ENCODE assay signal across 19 cellular contexts in genomic region chr12:96448287-96448686, GRCh38. TPM values are rescaled to one million over a fixed set of nuclear protein-coding genes. Genes with fewer than 3 reads are reported as not detected.
DNase-seq lines count a peak whose midpoint lies in the region; ATAC-seq, FAIRE-seq and TF ChIP-seq lines count a peak whose summit lies in the region.
"Had no signal": no experiment of that assay in that cellular context is flagged by ENCODE, and none has a peak within 500 bp of the region (broad histone marks: within the 10 kb centered on the region; RNA-seq: fewer than 3 reads in every experiment).

No MANE protein-coding gene starts in this region.

- no peak overlapping the region for H3K27ac ChIP-seq in stomach
- H3K27ac ChIP-seq: colonic mucosa had no signal

- H3K36me3 ChIP-seq in bronchial epithelial cell (ENCODE audit: control insufficient read depth, insufficient read depth, low read length) (no peaks in the 10 kb centered on the region), stomach (no peaks in the 10 kb centered on the region)
- H3K36me3 ChIP-seq: colonic mucosa had no signal

- H3K27me3 ChIP-seq in bronchial epithelial cell (ENCODE audit: control insufficient read depth, insufficient read depth, low read length) = no peaks in the 10 kb centered on the region
- no peaks in the 10 kb centered on the region for H3K27me3 ChIP-seq in stomach
- H3K27me3 ChIP-seq: colonic mucosa had no signal

- TF ChIP-seq EP300 in stomach (IDR thresholded peaks at IDR 0.05) = no peak

- no peak for FAIRE-seq in bronchial epithelial cell (lab: Jason Lieb, UNC)
- FAIRE-seq: GM19239, small intestine had no signal

- peak; percentile 20 for DNase-seq in DMS53 treated with DMSO at 0.1 percent for 48 hours (lab: John Stamatoyannopoulos, UW; ENCODE audit: unreplicated experiment)
- DNase-seq in LNCaP clone FGC (ENCODE audit: low read depth) = peak; percentile 94
- peak; percentile 89 for DNase-seq in bronchial epithelial cell (ENCODE audit: low read depth)
- DNase-seq in myocyte (ENCODE audit: low read depth) = peak; percentile 34
- DNase-seq in NCI-H1417 (lab: John Stamatoyannopoulos, UW) = no peak
- no peak for DNase-seq in stomach
- no peak for DNase-seq in stimulated activated CD4-positive, alpha-beta T cell treated with anti-CD3 and anti-CD28 coated beads, Interleukin-1b, Interleukin-23, amount 100 ng/mL, for 48 hours
- DNase-seq: activated CD8-positive, alpha-beta T cell treated with anti-CD3 and anti-CD28 coated beads, Interleukin-2, amount 10 ng/mL, durations not matched to agents 7 days and 5 days; activated naive CD4-positive, alpha-beta T cell treated with anti-CD3 and anti-CD28 coated beads for 36 hours; colonic mucosa; foreskin melanocyte; GOT3; NCI-H1048; NCI-H510A treated with DMSO at 0.1 percent for 48 hours; RPMI8226; small intestine had no signal

- TF ChIP-seq CTCF in LNCaP clone FGC (IDR thresholded peaks at IDR 0.05; ENCODE audit: control insufficient read depth, extremely low read depth, insufficient read depth) (no peak), bronchial epithelial cell (IDR thresholded peaks at IDR 0.05; ENCODE audit: insufficient read depth, low read length, severe bottlenecking) (no peak), stomach (IDR thresholded peaks at IDR 0.05) (no peak)

- H3K9me3 ChIP-seq in stomach = no peaks in the 10 kb centered on the region
- H3K9me3 ChIP-seq: colonic mucosa had no signal

- WGBS in stomach, 5 donors = 74 to 84% (median 76%) methylated on average over 3 of the region's 3 CpGs

- H3K4me3 ChIP-seq in LNCaP clone FGC (ENCODE audit: low read depth, low read length) (no peak overlapping the region), bronchial epithelial cell (ENCODE audit: low read depth, low read length) (no peak overlapping the region), stomach (no peak overlapping the region)
- H3K4me3 ChIP-seq: colonic mucosa had no signal

- ATAC-seq in HG03460 (IDR thresholded peaks at IDR 0.05; ENCODE audit: unreplicated experiment) = no peak
- ATAC-seq: activated CD8-positive, alpha-beta T cell treated with anti-CD3 and anti-CD28 coated beads, Interleukin-2, amount 10 ng/mL, durations not matched to agents 7 days and 5 days had no signal

- no peak for TF ChIP-seq POLR2A in stomach (IDR thresholded peaks at IDR 0.05)

- H3K4me1 ChIP-seq in stomach = peaks cover 0 to 12% (median 0%) of the 10 kb centered on the region in 4 donors
- H3K4me1 ChIP-seq: colonic mucosa had no signal

- intact Hi-C loops in stomach (cut with DNase I; ENCODE audit: low total_unique reads) = no loop called here

RNA-seq across cellular contexts. Expression of gene CFAP54, which starts 41.1 kb away (rescaled TPM):
- total RNA-seq in bronchial epithelial cell (0.26 TPM in 2 replicates), myocyte (0.67 and 0.99 TPM in 2 replicates), stomach (10 to 100 TPM in 1 of 5 donors, 1 to 10 TPM in 3, not detected in 1; 2.6 to 36.6 (median 3.8) TPM)
- polyA plus RNA-seq in myocyte (2012) = 0.42 TPM
- under 1 TPM in 2 of 3 donors, not detected in 1; 0.08 to 0.25 TPM for polyA plus RNA-seq in stomach
- total RNA-seq: HT-29 had no signal

RNA-seq across cellular contexts. Expression of gene CDK17, which starts 48.0 kb away (rescaled TPM):
- 28.3 and 34.5 TPM in 2 replicates for total RNA-seq in bronchial epithelial cell
- 69.0 and 73.5 TPM in 2 replicates for total RNA-seq in myocyte
- 15.9 TPM for polyA plus RNA-seq in myocyte (2012)
- total RNA-seq in stomach = 100 to 1,000 TPM in 2 of 5 donors, 10 to 100 TPM in 3; 33.3 to 137 (median 92.7) TPM
- 1 to 10 TPM; 5.4 to 7.9 (median 7.8) TPM for polyA plus RNA-seq in stomach

Comparison
In these comparisons a context has a peak if more than half of its experiments do, and no peak if none do; other contexts are left out.
1. DNase-seq: peak in DMS53 treated with DMSO at 0.1 percent for 48 hours (single experiment), LNCaP clone FGC (single experiment), bronchial epithelial cell (single experiment) and myocyte (single experiment); none in NCI-H1417 (0 of 3), stomach (single experiment) and stimulated activated CD4-positive, alpha-beta T cell treated with anti-CD3 and anti-CD28 coated beads, Interleukin-1b, Interleukin-23, amount 100 ng/mL, for 48 hours (single experiment).